In the genomic region with DNA sequence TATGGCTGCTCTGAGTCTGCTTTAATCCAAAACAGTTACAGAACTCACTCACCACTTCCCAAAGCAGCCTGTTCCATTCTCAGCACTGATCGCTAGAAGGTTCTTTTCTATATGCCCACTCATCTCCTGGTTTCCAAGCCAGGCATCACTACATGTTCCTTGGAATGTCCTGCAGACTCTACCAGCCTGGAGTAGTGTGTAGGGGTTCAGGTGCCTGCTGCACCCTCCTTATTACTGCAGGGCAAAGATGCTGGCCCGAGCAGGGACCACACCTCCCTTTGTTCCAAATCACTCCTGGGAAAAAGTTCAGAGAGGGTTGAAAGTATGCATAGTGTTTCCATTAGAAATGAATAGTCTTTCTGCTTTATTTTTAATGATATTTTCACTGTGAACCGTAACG, we compare ENCODE assay signal across 17 cellular contexts.
DNase-seq lines count a peak whose midpoint lies in the region; ATAC-seq and TF ChIP-seq lines count a peak whose summit lies in the region.
"Had no signal": no experiment of that assay in that cellular context is flagged by ENCODE, and none has a peak within 500 bp of the region (broad histone marks: within the 10 kb centered on the region; RNA-seq: fewer than 3 reads in every experiment).

No MANE protein-coding gene starts in this region.

- H3K4me1 ChIP-seq in PC-3 (ENCODE audit: insufficient read depth, low read length) (peaks cover 63% of the 10 kb centered on the region), lower lobe of right lung (peaks cover 64% of the 10 kb centered on the region), suprapubic skin (peaks cover 58% of the 10 kb centered on the region), testis (peaks cover 27% of the 10 kb centered on the region)

- H3K27me3 ChIP-seq in PC-3 (ENCODE audit: low read length) (no peaks in the 10 kb centered on the region), lower lobe of right lung (ENCODE audit: low read depth) (no peaks in the 10 kb centered on the region), suprapubic skin (no peaks in the 10 kb centered on the region), testis (no peaks in the 10 kb centered on the region)
- H3K27me3 ChIP-seq: BLaER1 had no signal

- H3K9me3 ChIP-seq in PC-3 (ENCODE audit: low read length) (no peaks in the 10 kb centered on the region), lower lobe of right lung (no peaks in the 10 kb centered on the region), suprapubic skin (no peaks in the 10 kb centered on the region), testis (no peaks in the 10 kb centered on the region)

- TF ChIP-seq POLR2A in suprapubic skin (IDR thresholded peaks at IDR 0.05) (no peak), testis (IDR thresholded peaks at IDR 0.05) (no peak)

- H3K27ac ChIP-seq in PC-3 (ENCODE audit: low read length): peak overlapping the region; percentile 68
- peak overlapping the region; percentile 81 for H3K27ac ChIP-seq in lower lobe of right lung
- H3K27ac ChIP-seq in suprapubic skin: peak overlapping the region; percentile 43
- peak overlapping the region in 1 of 2 donors; percentile 35 for H3K27ac ChIP-seq in testis
- H3K27ac ChIP-seq: BLaER1 had no signal

- no peaks in the 10 kb centered on the region for H4K20me1 ChIP-seq in PC-3 (ENCODE audit: low read length)

- BruUV-seq in PC-3 (replicated peaks; lab: Mats Ljungman, UMichigan): no TSS peak

- no peak overlapping the region for H2AFZ ChIP-seq in PC-3 (ENCODE audit: low read length)

- H3F3A ChIP-seq in PC-3 (ENCODE audit: low read length, unreplicated experiment): no peaks in the 10 kb centered on the region

- no peaks in the 10 kb centered on the region for H3K27me3 Mint-ChIP-seq in brain
- H3K27me3 Mint-ChIP-seq in activated T-cell treated with anti-CD3 and anti-CD28 coated beads, Interleukin-2, amount 50 U/mL, for 4 hours (ENCODE audit: low read depth): peaks cover 3% of the 10 kb centered on the region
- H3K27me3 Mint-ChIP-seq: naive thymus-derived CD8-positive, alpha-beta T cell had no signal

- H3K4me3 Mint-ChIP-seq in brain: no peak overlapping the region
- H3K4me3 Mint-ChIP-seq in activated T-cell treated with anti-CD3 and anti-CD28 coated beads, Interleukin-2, amount 50 U/mL, for 4 hours: no peak overlapping the region
- H3K4me3 Mint-ChIP-seq: activated naive CD4-positive, alpha-beta T cell treated with anti-CD3 and anti-CD28 coated beads for 36 hours; naive thymus-derived CD8-positive, alpha-beta T cell had no signal

- H3K9ac ChIP-seq in PC-3 (ENCODE audit: low read length): no peak overlapping the region; the same call in 1 of the 2 replicates
- H3K9ac ChIP-seq: BLaER1 had no signal

- H3K4me3 ChIP-seq in PC-3 (ENCODE audit: low read length) (no peak overlapping the region), lower lobe of right lung (no peak overlapping the region), suprapubic skin (no peak overlapping the region), testis (no peak overlapping the region)
- H3K4me3 ChIP-seq: BLaER1 had no signal

- WGBS in suprapubic skin: 52% methylated on average over 4 of the region's 4 CpGs
- WGBS in testis, 2 donors: 84 to 85% methylated on average over 4 of the region's 4 CpGs

- H3K4me1 Mint-ChIP-seq in brain: peaks cover 58% of the 10 kb centered on the region
- H3K4me1 Mint-ChIP-seq in activated T-cell treated with anti-CD3 and anti-CD28 coated beads, Interleukin-2, amount 50 U/mL, for 4 hours (ENCODE audit: low read depth): peaks cover under 1% of the 10 kb centered on the region

- peaks cover 66% of the 10 kb centered on the region for H3K79me2 ChIP-seq in PC-3 (ENCODE audit: low read length)

- H3K27ac Mint-ChIP-seq in brain: peak overlapping the region in 4 of 5 experiments; percentile 31 to 86 (median 63)
- H3K27ac Mint-ChIP-seq: activated naive CD4-positive, alpha-beta T cell treated with anti-CD3 and anti-CD28 coated beads for 36 hours had no signal

- POLR2A ChIA-PET in PC-3 (lab: Charles Lee; ENCODE audit: unreplicated experiment): no interaction called here

- CTCF ChIA-PET in PC-3 (lab: Charles Lee): no interaction called here

- intact Hi-C loops in PC-3 (cut with micrococcal nuclease) (no loop called here), lower lobe of right lung (cut with DNase I) (no loop called here), testis (cut with DNase I; ENCODE audit: low total_unique reads) (no loop called here)

- H3K36me3 ChIP-seq in PC-3 (ENCODE audit: low read depth, low read length) (peaks cover 3% of the 10 kb centered on the region; the same call in 1 of the 2 replicates), lower lobe of right lung (no peaks in the 10 kb centered on the region), suprapubic skin (no peaks in the 10 kb centered on the region), testis (ENCODE audit: low read depth, missing control alignments) (no peaks in the 10 kb centered on the region)
- H3K36me3 ChIP-seq: BLaER1 had no signal

- DNase-seq in PC-3: no peak
- DNase-seq in lower lobe of right lung: no peak
- DNase-seq in suprapubic skin (ENCODE audit: low spot score in 2 of 2): no peak
- no peak for DNase-seq in activated T-cell treated with anti-CD3 and anti-CD28 coated beads, Interleukin-2, amount 50 U/mL, for 4 hours
- DNase-seq in testis: no peak
- DNase-seq: activated CD4-positive, alpha-beta T cell treated with anti-CD3 and anti-CD28 coated beads for 48 hours; activated naive CD4-positive, alpha-beta T cell treated with anti-CD3 and anti-CD28 coated beads for 36 hours; DMS153; MM.1S; naive thymus-derived CD8-positive, alpha-beta T cell; NCI-H1930; stimulated activated CD4-positive, alpha-beta T cell treated with anti-CD3 and anti-CD28 coated beads, Interleukin-1b, Interleukin-23, amount 100 ng/mL, for 48 hours had no signal

- H3K9me3 Mint-ChIP-seq in brain: peaks cover 7 to 38% (median 29%) of the 10 kb centered on the region in 5 experiments
- H3K9me3 Mint-ChIP-seq in activated T-cell treated with anti-CD3 and anti-CD28 coated beads, Interleukin-2, amount 50 U/mL, for 4 hours: no peaks in the 10 kb centered on the region
- H3K9me3 Mint-ChIP-seq: activated naive CD4-positive, alpha-beta T cell treated with anti-CD3 and anti-CD28 coated beads for 36 hours; naive thymus-derived CD8-positive, alpha-beta T cell had no signal

- peaks cover 28% of the 10 kb centered on the region for H3K36me3 Mint-ChIP-seq in brain
- no peaks in the 10 kb centered on the region for H3K36me3 Mint-ChIP-seq in activated T-cell treated with anti-CD3 and anti-CD28 coated beads, Interleukin-2, amount 50 U/mL, for 4 hours (ENCODE audit: insufficient read depth)
- H3K36me3 Mint-ChIP-seq: naive thymus-derived CD8-positive, alpha-beta T cell had no signal

- ATAC-seq in PC-3: no peak
- ATAC-seq in lower lobe of right lung: no peak
- ATAC-seq in GM21526 (IDR thresholded peaks at IDR 0.05; ENCODE audit: low FRiP score, unreplicated experiment): no peak
- no peak for ATAC-seq in HG03457 (IDR thresholded peaks at IDR 0.05; ENCODE audit: unreplicated experiment)
- no peak for ATAC-seq in activated T-cell treated with anti-CD3 and anti-CD28 coated beads, Interleukin-2, amount 50 U/mL, for 4 hours
- ATAC-seq: HepG2; naive thymus-derived CD8-positive, alpha-beta T cell had no signal

- TF ChIP-seq EP300 in suprapubic skin (IDR thresholded peaks at IDR 0.05): no peak

- TF ChIP-seq CTCF in PC-3 (conservative IDR thresholded peaks at IDR 0.05; ENCODE audit: low read depth, low read length): no peak
- no peak for TF ChIP-seq CTCF in brain (conservative IDR thresholded peaks at IDR 0.05)
- TF ChIP-seq CTCF in lower lobe of right lung (IDR thresholded peaks at IDR 0.05): no peak
- TF ChIP-seq CTCF in suprapubic skin (IDR thresholded peaks at IDR 0.05): no peak
- TF ChIP-seq CTCF in testis (IDR thresholded peaks at IDR 0.05): no peak

- no peaks in the 10 kb centered on the region for H3K9me2 ChIP-seq in PC-3 (replicated peaks; ENCODE audit: low read length)

- H3K4me2 ChIP-seq in PC-3 (ENCODE audit: low read length): peak overlapping the region; percentile 40
- H3K4me2 ChIP-seq: BLaER1 had no signal
